Comparison of ENCODE assay signal across 13 cellular contexts in genomic region chr5:61613679-61614078, GRCh38.
A peak's percentile ranks its signal among the peaks of the same experiment; 100 is the strongest.
DNase-seq lines count a peak whose midpoint lies in the region; ATAC-seq and TF ChIP-seq lines count a peak whose summit lies in the region.
"Had no signal": no experiment of that assay in that cellular context is flagged by ENCODE, and none has a peak within 500 bp of the region (broad histone marks: within the 10 kb centered on the region; RNA-seq: fewer than 3 reads in every experiment).

No MANE protein-coding gene starts in this region.

- no peaks in the 10 kb centered on the region for H3K36me3 Mint-ChIP-seq in activated CD8-positive, alpha-beta memory T cell treated with anti-CD3 and anti-CD28 coated beads, Interleukin-2, amount 10 ng/mL, durations not matched to agents 7 days and 5 days
- H3K36me3 Mint-ChIP-seq: CD8-positive, alpha-beta T cell had no signal

- DNase-seq in DMS53 (lab: John Stamatoyannopoulos, UW): peak; percentile 51
- no peak for DNase-seq in DMS53 treated with DMSO at 0.1 percent for 48 hours (lab: John Stamatoyannopoulos, UW; ENCODE audit: unreplicated experiment)
- DNase-seq in NCI-H748 (lab: John Stamatoyannopoulos, UW; ENCODE audit: unreplicated experiment): peak; percentile 59
- no peak for DNase-seq in dorsolateral prefrontal cortex
- DNase-seq in activated CD8-positive, alpha-beta memory T cell treated with anti-CD3 and anti-CD28 coated beads, Interleukin-2, amount 10 ng/mL, durations not matched to agents 7 days and 5 days: no peak
- DNase-seq in stimulated activated naive CD4-positive, alpha-beta T cell (lab: John Stamatoyannopoulos, UW): no peak
- no peak for DNase-seq in NCI-H1105 treated with DMSO at 0.1 percent for 48 hours (lab: John Stamatoyannopoulos, UW)
- DNase-seq: Calu3; CD8-positive, alpha-beta T cell; GM23248 had no signal

- H3K4me3 Mint-ChIP-seq in activated CD8-positive, alpha-beta memory T cell treated with anti-CD3 and anti-CD28 coated beads, Interleukin-2, amount 10 ng/mL, durations not matched to agents 7 days and 5 days: no peak overlapping the region
- H3K4me3 Mint-ChIP-seq: CD8-positive, alpha-beta T cell had no signal

- ATAC-seq in activated CD8-positive, alpha-beta memory T cell treated with anti-CD3 and anti-CD28 coated beads, Interleukin-2, amount 10 ng/mL, durations not matched to agents 7 days and 5 days: no peak
- ATAC-seq: CD8-positive, alpha-beta T cell had no signal

- peaks cover 24% of the 10 kb centered on the region for H3K27me3 Mint-ChIP-seq in activated CD8-positive, alpha-beta memory T cell treated with anti-CD3 and anti-CD28 coated beads, Interleukin-2, amount 10 ng/mL, durations not matched to agents 7 days and 5 days

- H3K4me1 Mint-ChIP-seq in activated CD8-positive, alpha-beta memory T cell treated with anti-CD3 and anti-CD28 coated beads, Interleukin-2, amount 10 ng/mL, durations not matched to agents 7 days and 5 days: no peaks in the 10 kb centered on the region

- H3K27ac ChIP-seq in dorsolateral prefrontal cortex: peak overlapping the region in 30 of 59 donors; percentile 1 to 99 (median 43)
- H3K27ac ChIP-seq: 22Rv1, BLaER1, GM23248 had no signal

- H3K27me3 ChIP-seq in dorsolateral prefrontal cortex: no peaks in the 10 kb centered on the region
- H3K27me3 ChIP-seq: BLaER1 had no signal

- no peak for TF ChIP-seq CTCF in dorsolateral prefrontal cortex (IDR thresholded peaks at IDR 0.05 in 54 of 56, conservative IDR thresholded peaks at IDR 0.05 in 2 of 56; ENCODE audit: low read depth in 1 of 56, partially characterized antibody in 56 of 56)

- H3K9me3 Mint-ChIP-seq in activated CD8-positive, alpha-beta memory T cell treated with anti-CD3 and anti-CD28 coated beads, Interleukin-2, amount 10 ng/mL, durations not matched to agents 7 days and 5 days (ENCODE audit: low read depth): no peaks in the 10 kb centered on the region
- H3K9me3 Mint-ChIP-seq: CD8-positive, alpha-beta T cell had no signal

- H3K27ac Mint-ChIP-seq in activated CD8-positive, alpha-beta memory T cell treated with anti-CD3 and anti-CD28 coated beads, Interleukin-2, amount 10 ng/mL, durations not matched to agents 7 days and 5 days: no peak overlapping the region
- H3K27ac Mint-ChIP-seq: CD8-positive, alpha-beta T cell had no signal

- CTCF ChIA-PET in activated CD8-positive, alpha-beta memory T cell treated with anti-CD3 and anti-CD28 coated beads, Interleukin-2, amount 10 ng/mL, durations not matched to agents 7 days and 5 days (lab: Charles Lee): no interaction called here

- intact Hi-C loops in dorsolateral prefrontal cortex (cut with DNase I): loop anchor here in 1 of 2 donors (10.0 kb wide), 1 partner anchor 69 kb away; no protein-coding TSS in a partner anchor

- no peak overlapping the region for H3K4me3 ChIP-seq in dorsolateral prefrontal cortex
- H3K4me3 ChIP-seq: BLaER1, GM23248, HAP-1 had no signal

Comparison
In these comparisons a context has a peak if more than half of its experiments do, and no peak if none do; other contexts are left out.
1. DNase-seq: peak in DMS53 (single experiment) and NCI-H748 (single experiment); none in DMS53 treated with DMSO at 0.1 percent for 48 hours (single experiment), dorsolateral prefrontal cortex (0 of 10), activated CD8-positive, alpha-beta memory T cell treated with anti-CD3 and anti-CD28 coated beads, Interleukin-2, amount 10 ng/mL, durations not matched to agents 7 days and 5 days (single experiment), stimulated activated naive CD4-positive, alpha-beta T cell (0 of 6) and NCI-H1105 treated with DMSO at 0.1 percent for 48 hours (single experiment).